ENCODE assay signal across 16 cellular contexts in genomic region chr11:109040303-109040702, GRCh38.
A peak's percentile ranks its signal among the peaks of the same experiment; 100 is the strongest.
DNase-seq lines count a peak whose midpoint lies in the region; ATAC-seq and TF ChIP-seq lines count a peak whose summit lies in the region.
"Had no signal": no experiment of that assay in that cellular context is flagged by ENCODE, and none has a peak within 500 bp of the region (broad histone marks: within the 10 kb centered on the region; RNA-seq: fewer than 3 reads in every experiment).

No MANE protein-coding gene starts in this region.

- H3K36me3 ChIP-seq in Caco-2 (ENCODE audit: control insufficient read depth, insufficient read depth, low read length), result no peaks in the 10 kb centered on the region
- no peaks in the 10 kb centered on the region for H3K36me3 ChIP-seq in H7 (replicated peaks; ENCODE audit: control insufficient read depth, insufficient read depth, low read length)
- no peaks in the 10 kb centered on the region for H3K36me3 ChIP-seq in Panc1 (ENCODE audit: control insufficient read depth, insufficient read depth, low read length)
- no peaks in the 10 kb centered on the region for H3K36me3 ChIP-seq in lower lobe of right lung

- in situ Hi-C loops in Panc1 (cut with HindIII; ENCODE audit: low pct_unique_long_range_greater_than_20kb, low sequenced_read_pairs), result no loop called here

- peak; percentile 66; the same call in 1 of the 2 replicates for ATAC-seq in Panc1
- ATAC-seq in GM18520 (IDR thresholded peaks at IDR 0.05; ENCODE audit: unreplicated experiment), result no peak
- no peak for ATAC-seq in lower lobe of right lung
- no peak for ATAC-seq in HG03378 (IDR thresholded peaks at IDR 0.05; ENCODE audit: unreplicated experiment)
- ATAC-seq: activated CD4-positive, alpha-beta T cell treated with anti-CD3 and anti-CD28 coated beads for 36 hours; mucosa of descending colon; psoas muscle; stimulated activated naive CD8-positive, alpha-beta T cell treated with anti-CD3 and anti-CD28 coated beads, Interleukin-15, Interleukin-2, amounts not matched to agents 100 U/mL and 50 U/mL, for 24 hours had no signal

- no peaks in the 10 kb centered on the region for H3K4me1 Mint-ChIP-seq in Caco-2 (ENCODE audit: low read depth, unreplicated experiment)
- H3K4me1 Mint-ChIP-seq: activated CD4-positive, alpha-beta T cell treated with anti-CD3 and anti-CD28 coated beads for 36 hours; immature natural killer cell had no signal

- CTCF ChIA-PET in Caco-2 (lab: Charles Lee), result interaction anchor here (1.0 to 1.1 kb wide), 2 partner anchors 22 to 899 kb away, joined by 3 read pairs; no protein-coding TSS in a partner anchor
- CTCF ChIA-PET in Panc1 (lab: Charles Lee), result interaction anchor here (0.5 kb wide), 1 partner anchor 408 kb away, joined by 5 read pairs; no protein-coding TSS in a partner anchor

- DNase-seq in Caco-2 (peak; percentile 46 to 51), H7 (peak; percentile 5), Panc1 (ENCODE audit: low read depth, low spot score) (no peak), fibroblast of mammary gland (ENCODE audit: low read depth) (no peak), lower lobe of right lung (no peak), AG08395 (ENCODE audit: low spot score) (no peak)
- DNase-seq: activated CD4-positive, alpha-beta T cell treated with anti-CD3 and anti-CD28 coated beads for 36 hours; C1 segment of cervical spinal cord; immature natural killer cell; mucosa of descending colon; psoas muscle; stimulated activated CD4-positive, alpha-beta T cell treated with anti-CD3 and anti-CD28 coated beads, Interleukin-4, amount 100 ng/mL, for 24 hours; stimulated activated naive CD8-positive, alpha-beta T cell treated with anti-CD3 and anti-CD28 coated beads, Interleukin-15, Interleukin-2, amounts not matched to agents 100 U/mL and 50 U/mL, for 24 hours had no signal

- BruUV-seq in Caco-2 (replicated peaks; lab: Mats Ljungman, UMichigan), result no TSS peak
- BruUV-seq in Panc1 (replicated peaks; lab: Mats Ljungman, UMichigan), result no TSS peak

- POLR2A ChIA-PET in Caco-2 (lab: Charles Lee), result no interaction called here
- POLR2A ChIA-PET in Panc1 (lab: Charles Lee), result no interaction called here

- H3K4me1 ChIP-seq in Caco-2, result no peaks in the 10 kb centered on the region
- no peaks in the 10 kb centered on the region for H3K4me1 ChIP-seq in Panc1 (ENCODE audit: control insufficient read depth, insufficient read depth, low read length)
- H3K4me1 ChIP-seq in lower lobe of right lung, result no peaks in the 10 kb centered on the region
- H3K4me1 ChIP-seq: psoas muscle had no signal

- H3K9me3 ChIP-seq in Caco-2 (no peaks in the 10 kb centered on the region), Panc1 (ENCODE audit: control insufficient read depth, insufficient read depth, low read depth, low read length) (no peaks in the 10 kb centered on the region), lower lobe of right lung (no peaks in the 10 kb centered on the region)
- H3K9me3 ChIP-seq: mucosa of descending colon, psoas muscle had no signal

- TF ChIP-seq CTCF in Caco-2 (IDR thresholded peaks at IDR 0.05; ENCODE audit: insufficient read depth in 1 of 2, low read depth in 1 of 2, low read length in 1 of 2, severe bottlenecking in 1 of 2, unreplicated experiment in 1 of 2), result peak; percentile 54 to 59
- peak; percentile 52 for TF ChIP-seq CTCF in Panc1 (IDR thresholded peaks at IDR 0.05)
- TF ChIP-seq CTCF in fibroblast of mammary gland (conservative IDR thresholded peaks at IDR 0.05; ENCODE audit: control insufficient read depth, insufficient read depth, low read depth, low read length), result peak; percentile 19
- no peak for TF ChIP-seq CTCF in lower lobe of right lung (IDR thresholded peaks at IDR 0.05)

- intact Hi-C loops in Caco-2 (cut with micrococcal nuclease; ENCODE audit: unreplicated experiment), result loop anchor here (1.0 kb wide), 1 partner anchor 19 kb away; no protein-coding TSS in a partner anchor
- intact Hi-C loops in Panc1 (cut with micrococcal nuclease; ENCODE audit: unreplicated experiment), result no loop called here
- intact Hi-C loops in lower lobe of right lung (cut with DNase I), result no loop called here

- H3K27ac Mint-ChIP-seq in Caco-2 (ENCODE audit: unreplicated experiment), result no peak overlapping the region
- H3K27ac Mint-ChIP-seq: activated CD4-positive, alpha-beta T cell treated with anti-CD3 and anti-CD28 coated beads for 36 hours; immature natural killer cell had no signal

- H3K27me3 ChIP-seq in Caco-2 (replicated peaks; ENCODE audit: control insufficient read depth, insufficient read depth, low read length) (no peaks in the 10 kb centered on the region), H7 (ENCODE audit: control insufficient read depth, insufficient read depth, low read length) (no peaks in the 10 kb centered on the region), Panc1 (ENCODE audit: control insufficient read depth, insufficient read depth, low read length) (no peaks in the 10 kb centered on the region), lower lobe of right lung (ENCODE audit: low read depth) (no peaks in the 10 kb centered on the region)

- no peak overlapping the region for H3K4me3 Mint-ChIP-seq in Caco-2 (ENCODE audit: unreplicated experiment)
- H3K4me3 Mint-ChIP-seq: activated CD4-positive, alpha-beta T cell treated with anti-CD3 and anti-CD28 coated beads for 36 hours; immature natural killer cell had no signal

- H3K27me3 Mint-ChIP-seq in Caco-2 (ENCODE audit: insufficient read depth, unreplicated experiment), result peaks cover 5% of the 10 kb centered on the region

- no peak overlapping the region for H3K27ac ChIP-seq in Panc1 (ENCODE audit: low read length)
- H3K27ac ChIP-seq in lower lobe of right lung, result no peak overlapping the region
- H3K27ac ChIP-seq: psoas muscle, SK-N-MC had no signal

- no peak overlapping the region for H3K4me3 ChIP-seq in Caco-2 (ENCODE audit: low read depth, low read length)
- H3K4me3 ChIP-seq in H7 (ENCODE audit: insufficient read depth, low read depth, low read length), result no peak overlapping the region
- no peak overlapping the region for H3K4me3 ChIP-seq in Panc1 (ENCODE audit: low read depth in 2 of 2, low read length in 2 of 2)
- H3K4me3 ChIP-seq in fibroblast of mammary gland (ENCODE audit: control insufficient read depth, low read depth, low read length), result no peak overlapping the region
- H3K4me3 ChIP-seq in lower lobe of right lung, result no peak overlapping the region
- H3K4me3 ChIP-seq: mucosa of descending colon, psoas muscle, SK-N-MC had no signal

- peaks cover 10% of the 10 kb centered on the region for H3K9me3 Mint-ChIP-seq in Caco-2 (ENCODE audit: unreplicated experiment)

- no peaks in the 10 kb centered on the region for H3K36me3 Mint-ChIP-seq in Caco-2 (ENCODE audit: insufficient read depth, unreplicated experiment)
- H3K36me3 Mint-ChIP-seq: immature natural killer cell had no signal

Comparison
In these comparisons a context has a peak if more than half of its experiments do, and no peak if none do; other contexts are left out.
1. DNase-seq: peak in Caco-2 (2 of 2) and H7 (single experiment); none in Panc1 (single experiment), fibroblast of mammary gland (single experiment), lower lobe of right lung (single experiment) and AG08395 (single experiment).